Comparison of ENCODE assay signal across 26 cellular contexts in genomic region chr22:19330865-19331418, GRCh38. TPM values are rescaled to one million over a fixed set of nuclear protein-coding genes. Genes with fewer than 3 reads are reported as not detected.
DNase-seq lines count a peak whose midpoint lies in the region; ATAC-seq, FAIRE-seq and TF ChIP-seq lines count a peak whose summit lies in the region.
"Had no signal": no experiment of that assay in that cellular context is flagged by ENCODE, and none has a peak within 500 bp of the region (broad histone marks: within the 10 kb centered on the region; RNA-seq: fewer than 3 reads in every experiment).

No MANE protein-coding gene starts in this region.

- H4K20me1 ChIP-seq in GM23338 (replicated peaks; ENCODE audit: insufficient read depth), result no peaks in the 10 kb centered on the region
- no peaks in the 10 kb centered on the region for H4K20me1 ChIP-seq in PC-3 (ENCODE audit: low read length)
- H4K20me1 ChIP-seq in HepG2 (ENCODE audit: insufficient read depth, low read length), result no peaks in the 10 kb centered on the region

- H3K36me3 ChIP-seq in GM23338 (ENCODE audit: insufficient read depth) (peaks cover 19% of the 10 kb centered on the region), PC-3 (ENCODE audit: low read depth, low read length) (peaks cover 25% of the 10 kb centered on the region), HepG2 (replicated peaks in 1 of 2; ENCODE audit: control insufficient read depth in 1 of 2, insufficient read depth in 2 of 2, low read length in 2 of 2) (peaks cover 14 to 51% of the 10 kb centered on the region in 2 experiments; a peak in 4 of 5 replicates), upper lobe of right lung (peaks cover 47% of the 10 kb centered on the region)

- TF ChIP-seq EP300 in HepG2 (IDR thresholded peaks at IDR 0.05; ENCODE audit: low read depth in 2 of 2, low read length in 2 of 2) (no peak), HepG2 (CRISPR knock-in tag; IDR thresholded peaks at IDR 0.05; ENCODE audit: borderline replicate concordance) (no peak)

- TF ChIP-seq CTCF in GM23338 (conservative IDR thresholded peaks at IDR 0.05; ENCODE audit: low read depth in 2 of 2) (no peak), PC-3 (conservative IDR thresholded peaks at IDR 0.05; ENCODE audit: low read depth, low read length) (no peak), HepG2 (CRISPR knock-in tag; IDR thresholded peaks at IDR 0.05) (no peak), upper lobe of right lung (IDR thresholded peaks at IDR 0.05) (no peak)

- FAIRE-seq in HepG2 (lab: Jason Lieb, UNC), result no peak
- FAIRE-seq: GM18507, HTR-8/SVneo had no signal

- H3K27ac ChIP-seq in GM23338 (ENCODE audit: low read depth) (no peak overlapping the region), PC-3 (ENCODE audit: low read length) (no peak overlapping the region), HepG2 (ENCODE audit: extremely low read length, insufficient read depth, low read length) (no peak overlapping the region), upper lobe of right lung (no peak overlapping the region)

- H3K36me3 Mint-ChIP-seq in GM23338 (ENCODE audit: low read depth), result peaks cover 73% of the 10 kb centered on the region

- no peak for TF ChIP-seq RAD21 in HepG2 (CRISPR knock-in tag; IDR thresholded peaks at IDR 0.05)

- H3K4me3 ChIP-seq in GM23338 (no peak overlapping the region), PC-3 (ENCODE audit: low read length) (no peak overlapping the region), HepG2 (replicated peaks in 1 of 3; ENCODE audit: insufficient read depth in 1 of 3, low read depth in 2 of 3, low read length in 3 of 3) (no peak overlapping the region), upper lobe of right lung (no peak overlapping the region)
- H3K4me3 ChIP-seq: HAP-1 had no signal

- DNase-seq in GM23338 (ENCODE audit: low spot score), result no peak
- DNase-seq in PC-3, result no peak
- DNase-seq in HepG2 (ENCODE audit: low spot score), result no peak
- no peak for DNase-seq in upper lobe of right lung
- DNase-seq in DMS53 treated with DMSO at 0.1 percent for 48 hours (lab: John Stamatoyannopoulos, UW; ENCODE audit: unreplicated experiment), result no peak
- DNase-seq in stimulated activated CD4-positive, alpha-beta T cell treated with anti-CD3 and anti-CD28 coated beads, Interleukin-2, amount 100 ng/mL, for 24 hours, result no peak
- DNase-seq: BE2C; Calu3; CD8-positive, alpha-beta memory T cell; DMS153; HFFc6; NCI-H1048; NCI-H1417 treated with DMSO at 0.1 percent for 48 hours; NCI-H1694 treated with DMSO at 0.1 percent for 48 hours; NCI-H2081; NCI-H2227 treated with DMSO at 0.1 percent for 48 hours; NCI-H526 treated with DMSO at 0.1 percent for 48 hours; SIG-M5; SK-N-SH had no signal

- BruUV-seq in PC-3 (replicated peaks; lab: Mats Ljungman, UMichigan) (TSS peak; percentile 16), HepG2 (replicated peaks; lab: Mats Ljungman, UMichigan) (no TSS peak)

- no peak for TF ChIP-seq POLR2A in HepG2 (IDR thresholded peaks at IDR 0.05; ENCODE audit: insufficient read depth in 1 of 2, low read depth in 2 of 2, low read length in 2 of 2)

- H3K4me1 ChIP-seq in GM23338 (ENCODE audit: insufficient read depth), result no peaks in the 10 kb centered on the region
- no peaks in the 10 kb centered on the region for H3K4me1 ChIP-seq in PC-3 (ENCODE audit: insufficient read depth, low read length)
- H3K4me1 ChIP-seq in HepG2 (ENCODE audit: insufficient read depth, low read length), result peaks cover 5% of the 10 kb centered on the region
- no peaks in the 10 kb centered on the region for H3K4me1 ChIP-seq in upper lobe of right lung
- H3K4me1 ChIP-seq: BE2C, HAP-1 had no signal

- intact Hi-C loops in PC-3 (cut with micrococcal nuclease) (no loop called here), HepG2 (cut with micrococcal nuclease; ENCODE audit: unreplicated experiment) (no loop called here), upper lobe of right lung (cut with DNase I) (no loop called here)

- peaks cover 7% of the 10 kb centered on the region for H3K27me3 Mint-ChIP-seq in GM23338 (ENCODE audit: insufficient read depth, low read depth, poor library complexity)
- H3K27me3 Mint-ChIP-seq: IgD-negative memory B cell had no signal

- H3K27me3 ChIP-seq in GM23338 (ENCODE audit: insufficient read depth), result no peaks in the 10 kb centered on the region
- H3K27me3 ChIP-seq in PC-3 (ENCODE audit: low read length), result no peaks in the 10 kb centered on the region
- no peaks in the 10 kb centered on the region for H3K27me3 ChIP-seq in HepG2 (ENCODE audit: control insufficient read depth in 1 of 2, insufficient read depth in 2 of 2, low read length in 2 of 2)
- H3K27me3 ChIP-seq in upper lobe of right lung, result no peaks in the 10 kb centered on the region
- H3K27me3 ChIP-seq: BE2C had no signal

- H3F3A ChIP-seq in GM23338 (replicated peaks; ENCODE audit: low read depth) (no peaks in the 10 kb centered on the region), PC-3 (ENCODE audit: low read length, unreplicated experiment) (no peaks in the 10 kb centered on the region)

- in situ Hi-C loops in HepG2 (cut with HindIII; ENCODE audit: extremely low pct_ligation_motif_present, low pct_unique_long_range_greater_than_20kb), result no loop called here

- peak; percentile 38; the same call in 2 of the 3 replicates for ATAC-seq in GM23338
- no peak for ATAC-seq in PC-3
- ATAC-seq in HepG2, result peak; percentile 35; the same call in 2 of the 3 replicates
- ATAC-seq in upper lobe of right lung, result peak; percentile 41
- ATAC-seq in GM18909 (IDR thresholded peaks at IDR 0.05; ENCODE audit: poor library complexity, unreplicated experiment), result no peak
- ATAC-seq: Panc1 had no signal

- no peak overlapping the region for H3K4me2 ChIP-seq in GM23338
- H3K4me2 ChIP-seq in PC-3 (ENCODE audit: low read length), result no peak overlapping the region
- H3K4me2 ChIP-seq in HepG2 (ENCODE audit: low read depth, low read length), result no peak overlapping the region
- H3K4me2 ChIP-seq: SK-N-SH had no signal

- H3K79me2 ChIP-seq in GM23338 (replicated peaks; ENCODE audit: insufficient read depth) (no peaks in the 10 kb centered on the region), PC-3 (ENCODE audit: low read length) (no peaks in the 10 kb centered on the region), HepG2 (ENCODE audit: insufficient read depth, low read length) (no peaks in the 10 kb centered on the region)

- WGBS in HepG2 (ENCODE audit: low lambda C conversion rate), result 99% methylated on average over 10 of the region's 13 CpGs

- no peak overlapping the region for H3K27ac Mint-ChIP-seq in GM23338
- H3K27ac Mint-ChIP-seq: CD8-positive, alpha-beta memory T cell; HFFc6 had no signal

- no peak overlapping the region for H2AFZ ChIP-seq in GM23338
- H2AFZ ChIP-seq in PC-3 (ENCODE audit: low read length), result no peak overlapping the region
- no peak overlapping the region for H2AFZ ChIP-seq in HepG2 (ENCODE audit: low read length)

- CTCF ChIA-PET in PC-3 (lab: Charles Lee), result no interaction called here
- CTCF ChIA-PET in HepG2 (lab: Yijun Ruan, JAX; ENCODE audit: low intra/inter-chr PET ratio, low total read pairs), result no interaction called here

- H3K9me3 Mint-ChIP-seq in GM23338, result peaks cover 27% of the 10 kb centered on the region
- H3K9me3 Mint-ChIP-seq: HFFc6 had no signal

- no peak overlapping the region for H3K4me3 Mint-ChIP-seq in GM23338
- H3K4me3 Mint-ChIP-seq: CD14-positive monocyte; CD8-positive, alpha-beta memory T cell; HFFc6; IgD-negative memory B cell had no signal

- POLR2A ChIA-PET in PC-3 (lab: Charles Lee; ENCODE audit: unreplicated experiment) (no interaction called here), HepG2 (lab: Yijun Ruan, JAX) (no interaction called here)

- H3K9me2 ChIP-seq in GM23338 (ENCODE audit: insufficient read depth) (no peaks in the 10 kb centered on the region), PC-3 (replicated peaks; ENCODE audit: low read length) (no peaks in the 10 kb centered on the region)
- H3K9me2 ChIP-seq: SK-N-SH had no signal

- H3K9ac ChIP-seq in PC-3 (ENCODE audit: low read length) (no peak overlapping the region), HepG2 (ENCODE audit: insufficient read depth, low read depth, low read length) (no peak overlapping the region)
- H3K9ac ChIP-seq: SK-N-SH had no signal

- peaks cover 3% of the 10 kb centered on the region; the same call in 1 of the 2 replicates for H3K9me3 ChIP-seq in PC-3 (ENCODE audit: low read length)
- peaks cover 5% of the 10 kb centered on the region; the same call in 1 of the 2 replicates for H3K9me3 ChIP-seq in HepG2 (ENCODE audit: low read length)
- no peaks in the 10 kb centered on the region for H3K9me3 ChIP-seq in upper lobe of right lung
- H3K9me3 ChIP-seq: BE2C, HAP-1 had no signal

- no peaks in the 10 kb centered on the region for H3K4me1 Mint-ChIP-seq in GM23338
- H3K4me1 Mint-ChIP-seq: CD14-positive monocyte; CD8-positive, alpha-beta memory T cell; IgD-negative memory B cell had no signal

TF ChIP-seq in GM23338, 12 proteins besides CTCF, POLR2A, EP300 and RAD21 (continues in another document):
- TF ChIP-seq ZNF331 (CRISPR knock-in tag; IDR thresholded peaks at IDR 0.05; ENCODE audit: low read depth), result no peak

RNA-seq across cellular contexts. Expression of gene CLTCL1, which starts 39.4 kb away (rescaled TPM):
- total RNA-seq in GM23338 (2014; rRNA removed; shearing (Covaris generic)), result 13.4 and 15.1 TPM in 2 replicates
- 5.4 and 6.6 TPM in 2 replicates for polyA plus RNA-seq in GM23338 (2016; fragmentation: Nextera tagmentation; extraction: Ambion mirVana)
- total RNA-seq in PC-3 (2014; rRNA removed), result 4.5 and 5.5 TPM in 2 replicates
- total RNA-seq in HepG2 (2016; rRNA removed; fragmentation: Illumina TruSeq; extraction: Trizol), result 7.1 and 8.1 TPM in 2 replicates
- 3.7 and 4.0 TPM in 2 replicates for total RNA-seq in HepG2 (2016; cell fraction: cytosol; rRNA removed; fragmentation: Illumina TruSeq; extraction: Trizol; ENCODE audit: low read depth)
- total RNA-seq in HepG2 (2016; cell fraction: insoluble cytoplasmic fraction; rRNA removed; fragmentation: Illumina TruSeq; extraction: Trizol), result 6.0 and 8.1 TPM in 2 replicates
- 3.6 and 3.8 TPM in 2 replicates for total RNA-seq in HepG2 (2016; cell fraction: membrane; rRNA removed; fragmentation: Illumina TruSeq; extraction: Trizol)
- total RNA-seq in HepG2 (2016; cell fraction: nucleus; rRNA removed; fragmentation: Illumina TruSeq; extraction: Trizol), result 11.6 and 12.0 TPM in 2 replicates
- polyA plus RNA-seq in HepG2 (2011; rRNA removed), result 10.9 and 13.5 TPM in 2 replicates
- polyA plus RNA-seq in HepG2 (2011; cell fraction: cytosol; rRNA removed), result 7.2 and 8.1 TPM in 2 replicates
- polyA plus RNA-seq in HepG2 (2011; cell fraction: nucleus; rRNA removed), result 25.5 and 30.8 TPM in 2 replicates
- polyA plus RNA-seq in HepG2 (2012), result 3.0 and 5.3 TPM in 2 replicates
- 0.87 and 1.2 TPM in 2 replicates for polyA plus RNA-seq in HepG2 (2016; cell fraction: cytosol; fragmentation: Illumina TruSeq; extraction: Trizol; ENCODE audit: low read depth)
- polyA plus RNA-seq in HepG2 (2016; cell fraction: insoluble cytoplasmic fraction; fragmentation: Illumina TruSeq; extraction: Trizol; ENCODE audit: low read depth), result 4.8 and 5.4 TPM in 2 replicates
- 1.8 and 2.4 TPM in 2 replicates for polyA plus RNA-seq in HepG2 (2016; cell fraction: membrane; fragmentation: Illumina TruSeq; extraction: Trizol; ENCODE audit: low read depth)
- polyA plus RNA-seq in HepG2 (2016; cell fraction: nucleus; fragmentation: Illumina TruSeq; extraction: Trizol; ENCODE audit: insufficient read depth, low read depth), result 19.5 and 23.8 TPM in 2 replicates
- 19.6 and 28.2 TPM in 2 replicates for polyA minus RNA-seq in HepG2 (2011; rRNA and poly(A)+ RNA removed; ENCODE audit: low replicate concordance)
- 4.6 and 8.8 TPM in 2 replicates for polyA minus RNA-seq in HepG2 (2011; cell fraction: cytosol; rRNA and poly(A)+ RNA removed)
- 14.7 and 18.9 TPM in 2 replicates for polyA minus RNA-seq in HepG2 (2011; cell fraction: nucleus; rRNA and poly(A)+ RNA removed)
- total RNA-seq in upper lobe of right lung, result 4.3 TPM

Comparison
In these comparisons a context has a peak if more than half of its experiments do, and no peak if none do; other contexts are left out.
1. ATAC-seq: peak in GM23338 (single experiment), HepG2 (single experiment) and upper lobe of right lung (single experiment); none in PC-3 (single experiment) and GM18909 (single experiment).